Comparison of ENCODE assay signal across 9 cellular contexts in the genomic region with DNA sequence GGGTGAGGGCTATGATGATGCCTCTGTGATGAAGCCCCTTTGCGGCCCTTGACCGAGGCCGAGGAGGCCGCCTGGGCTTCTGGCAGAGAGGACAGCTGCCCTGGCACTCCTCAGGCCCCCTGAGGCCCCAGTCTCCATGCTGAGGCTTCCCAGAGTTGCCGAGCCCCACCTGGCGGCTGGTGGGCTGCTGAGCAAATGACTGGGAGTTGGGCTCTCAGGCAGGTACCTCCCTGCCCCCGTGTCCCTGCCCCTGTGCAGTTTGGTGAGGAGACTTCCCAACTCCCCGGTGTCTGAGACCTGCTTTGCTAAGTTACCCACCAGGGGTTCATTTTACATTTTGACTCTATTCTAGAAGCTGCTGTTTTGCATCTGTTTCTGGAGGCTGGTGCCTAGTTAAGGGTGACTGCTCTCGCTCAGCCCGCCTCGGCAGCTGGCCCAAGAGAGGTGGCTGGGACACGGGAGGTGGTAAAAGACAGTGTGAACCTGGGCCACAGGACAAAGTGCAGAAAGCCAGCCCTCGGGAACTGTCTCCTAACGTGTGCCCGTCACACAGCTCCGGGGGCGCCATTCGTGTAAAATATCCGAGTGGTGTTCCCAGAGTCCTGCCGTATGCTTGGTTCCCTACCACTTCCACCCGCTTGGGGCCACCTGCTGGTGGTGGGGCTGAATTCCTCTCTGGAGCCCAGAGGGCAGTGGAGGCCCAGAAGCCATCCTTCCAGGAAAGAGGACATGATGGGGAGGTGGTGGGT.
DNase-seq lines count a peak whose midpoint lies in the region; ATAC-seq, FAIRE-seq and TF ChIP-seq lines count a peak whose summit lies in the region.
"Had no signal": no experiment of that assay in that cellular context is flagged by ENCODE, and none has a peak within 500 bp of the region (broad histone marks: within the 10 kb centered on the region; RNA-seq: fewer than 3 reads in every experiment).

No MANE protein-coding gene starts in this region.

- peaks cover 2% of the 10 kb centered on the region for H3K27me3 Mint-ChIP-seq in endothelial cell (ENCODE audit: unreplicated experiment)

- H3K4me1 ChIP-seq in small intestine (ENCODE audit: control insufficient read depth in 2 of 2, insufficient read depth in 1 of 2, low read depth in 1 of 2, low read length in 1 of 2): peaks cover 0 to 3% of the 10 kb centered on the region in 2 donors

- no peak overlapping the region for H3K4me3 ChIP-seq in small intestine (ENCODE audit: low read depth in 1 of 2, low read length in 2 of 2)

- ATAC-seq in HG03460 (IDR thresholded peaks at IDR 0.05; ENCODE audit: unreplicated experiment): no peak

- H3K4me1 Mint-ChIP-seq in endothelial cell (ENCODE audit: unreplicated experiment): no peaks in the 10 kb centered on the region

- peak; percentile 45 for DNase-seq in DMS53 (lab: John Stamatoyannopoulos, UW)
- no peak for DNase-seq in DMS53 treated with DMSO at 0.1 percent for 48 hours (lab: John Stamatoyannopoulos, UW; ENCODE audit: unreplicated experiment)
- peak; percentile 22 for DNase-seq in M059J (ENCODE audit: low read depth)
- DNase-seq in endothelial cell (ENCODE audit: low spot score): peak; percentile 53
- peak; percentile 22 for DNase-seq in small intestine
- DNase-seq in posterior vena cava (ENCODE audit: low spot score): no peak
- no peak for DNase-seq in activated CD4-positive, alpha-beta T cell treated with anti-CD3 and anti-CD28 coated beads, Interleukin-2, amount 50 U/mL, for 48 hours

- H3K9me3 ChIP-seq in small intestine (ENCODE audit: control insufficient read depth, low read depth): no peaks in the 10 kb centered on the region

- H3K27ac ChIP-seq in small intestine (ENCODE audit: low read depth in 1 of 2, low read length in 1 of 2): no peak overlapping the region

- no peaks in the 10 kb centered on the region for H3K36me3 Mint-ChIP-seq in endothelial cell (ENCODE audit: low read depth, unreplicated experiment)

- H3K36me3 ChIP-seq in small intestine (ENCODE audit: control insufficient read depth in 2 of 2, insufficient read depth in 2 of 2, low read length in 2 of 2): peaks cover 11 to 21% of the 10 kb centered on the region in 2 donors

- no peak for FAIRE-seq in small intestine (lab: Jason Lieb, UNC)
- FAIRE-seq: colon had no signal

- no peaks in the 10 kb centered on the region for H3K9me3 Mint-ChIP-seq in endothelial cell (ENCODE audit: unreplicated experiment)

- peak; percentile 25 for TF ChIP-seq CTCF in endothelial cell (IDR thresholded peaks at IDR 0.05; ENCODE audit: unreplicated experiment)

- 81 to 90% (median 83%) methylated on average over 21 of the region's 21 CpGs for WGBS in small intestine, 3 donors

- no peaks in the 10 kb centered on the region for H3K27me3 ChIP-seq in small intestine (ENCODE audit: control insufficient read depth in 2 of 2, insufficient read depth in 2 of 2, low read length in 2 of 2)

- H3K4me3 Mint-ChIP-seq in endothelial cell (ENCODE audit: unreplicated experiment): no peak overlapping the region

- H3K27ac Mint-ChIP-seq in endothelial cell (ENCODE audit: unreplicated experiment): no peak overlapping the region

- intact Hi-C loops in posterior vena cava (cut with DNase I): loop anchor here (5.0 kb wide), 1 partner anchor 89 kb away; no protein-coding TSS in a partner anchor

Comparison
In these comparisons a context has a peak if more than half of its experiments do, and no peak if none do; other contexts are left out.
1. DNase-seq: peak in DMS53 (single experiment), M059J (single experiment), endothelial cell (single experiment) and small intestine (single experiment); none in DMS53 treated with DMSO at 0.1 percent for 48 hours (single experiment), posterior vena cava (single experiment) and activated CD4-positive, alpha-beta T cell treated with anti-CD3 and anti-CD28 coated beads, Interleukin-2, amount 50 U/mL, for 48 hours (0 of 2).